1 cellular context compared by ENCODE assay signal in genomic region chr7:113774182-113774807, GRCh38.
TF ChIP-seq lines count a peak whose summit lies in the region.

No MANE protein-coding gene starts in this region.

TF ChIP-seq in GM23338, 12 proteins besides CTCF, POLR2A, EP300 and RAD21 (continued from another document):
- TF ChIP-seq POLR2AphosphoS5 (IDR thresholded peaks at IDR 0.05; ENCODE audit: low read depth): no peak
- no peak for TF ChIP-seq STAT1 (IDR thresholded peaks at IDR 0.05; ENCODE audit: unreplicated experiment)
- TF ChIP-seq REST (IDR thresholded peaks at IDR 0.05; ENCODE audit: unreplicated experiment): no peak
- no peak for TF ChIP-seq ZNF114 (CRISPR knock-in tag; IDR thresholded peaks at IDR 0.05)
